In genomic region chr3:159771865-159772611, GRCh38 we compare ENCODE assay signal across 16 cellular contexts.
"Had no signal": no experiment of that assay in that cellular context is flagged by ENCODE, and none has a peak within 500 bp of the region (broad histone marks: within the 10 kb centered on the region; RNA-seq: fewer than 3 reads in every experiment).

No MANE protein-coding gene starts in this region.

- H3K4me1 ChIP-seq: colonic mucosa had no signal

- H3K36me3 ChIP-seq: colonic mucosa, upper lobe of right lung had no signal

- H3K9me3 ChIP-seq: colonic mucosa, heart left ventricle, upper lobe of right lung had no signal

- DNase-seq: activated CD4-positive, alpha-beta T cell treated with anti-CD3 and anti-CD28 coated beads for 1 hour; activated CD4-positive, alpha-beta T cell treated with anti-CD3 and anti-CD28 coated beads, Interleukin-2, amount 50 U/mL, for 4 hours; activated naive CD4-positive, alpha-beta T cell treated with anti-CD3 and anti-CD28 coated beads, Interleukin-2, amount 10 ng/mL, durations not matched to agents 7 days and 5 days; activated T-cell treated with anti-CD3 and anti-CD28 coated beads, Interleukin-2, amount 50 U/mL, for 1 hour; colonic mucosa; foreskin fibroblast; heart left ventricle; immature natural killer cell; left cardiac atrium; naive thymus-derived CD4-positive, alpha-beta T cell; retina; stimulated activated CD4-positive, alpha-beta T cell treated with anti-CD3 and anti-CD28 coated beads, Interleukin-15, amount 100 ng/mL, for 24 hours; stimulated activated CD4-positive, alpha-beta T cell treated with anti-CD3 and anti-CD28 coated beads, Interleukin-4, amount 100 ng/mL, for 1 hour; stimulated activated naive B cell treated with anti-CD40 and anti-IgM and Interleukin-4, amounts not matched to agents 10 μg/mL and 1 μg/mL and 100 μg/mL, for 72 hours; upper lobe of right lung had no signal

- H3K4me3 ChIP-seq: colonic mucosa, heart left ventricle, lung, upper lobe of right lung had no signal

- ATAC-seq: heart left ventricle; left cardiac atrium; naive thymus-derived CD4-positive, alpha-beta T cell; stimulated activated naive B cell treated with anti-CD40 and anti-IgM and Interleukin-4, amounts not matched to agents 10 μg/mL and 1 μg/mL and 100 μg/mL, for 72 hours; upper lobe of right lung had no signal

- H3K27ac ChIP-seq: colonic mucosa, upper lobe of right lung had no signal

- H3K27me3 ChIP-seq: colonic mucosa, heart left ventricle, upper lobe of right lung had no signal
